6 cellular contexts compared by ENCODE assay signal in the genomic region with DNA sequence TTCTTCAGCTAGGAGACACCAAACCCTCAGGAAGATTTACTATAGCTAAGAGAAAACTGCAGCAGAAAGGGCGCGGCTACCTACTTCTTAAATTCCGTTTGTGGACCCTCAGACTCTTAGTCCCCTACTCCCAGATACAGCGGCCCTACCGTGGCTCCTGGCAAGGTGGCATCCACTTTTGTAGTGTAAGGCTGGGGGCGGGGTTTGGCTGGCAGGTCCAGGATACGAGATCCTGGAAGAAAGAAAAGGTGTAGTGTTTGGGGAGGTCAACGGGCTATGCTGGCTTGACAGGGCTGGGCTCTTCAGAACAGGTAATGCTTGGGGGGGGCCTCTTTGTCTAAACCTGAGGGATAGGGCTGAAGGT. TPM values are rescaled to one million over a fixed set of nuclear protein-coding genes. Genes with fewer than 3 reads are reported as not detected.
DNase-seq lines count a peak whose midpoint lies in the region; ATAC-seq and TF ChIP-seq lines count a peak whose summit lies in the region.

No MANE protein-coding gene starts in this region.

- H3K9me3 Mint-ChIP-seq in activated CD4-positive, alpha-beta memory T cell treated with anti-CD3 and anti-CD28 coated beads for 36 hours: no peaks in the 10 kb centered on the region

- peak overlapping the region; percentile 96 for H3K4me2 ChIP-seq in GM23248 (ENCODE audit: unreplicated experiment)

- H2AFZ ChIP-seq in GM23248: peak overlapping the region; percentile 94

- peaks cover 42% of the 10 kb centered on the region for H3K4me1 Mint-ChIP-seq in activated CD4-positive, alpha-beta memory T cell treated with anti-CD3 and anti-CD28 coated beads for 36 hours (ENCODE audit: low read depth)

- peak overlapping the region; percentile 90 for H3K27ac Mint-ChIP-seq in activated CD4-positive, alpha-beta memory T cell treated with anti-CD3 and anti-CD28 coated beads for 36 hours

- DNase-seq in GM23248 (peak; percentile 47), lung (ENCODE audit: low spot score) (peak; percentile 58), superior temporal gyrus (ENCODE audit: extremely low spot score) (no peak), CD1c-positive myeloid dendritic cell (ENCODE audit: extremely low spot score) (no peak)
- DNase-seq in activated CD4-positive, alpha-beta memory T cell treated with anti-CD3 and anti-CD28 coated beads for 36 hours: no peak

- H3K79me2 ChIP-seq in GM23248 (ENCODE audit: insufficient read depth): peaks cover 28% of the 10 kb centered on the region

- H3K27me3 ChIP-seq in GM23248 (replicated peaks; ENCODE audit: insufficient read depth) (no peaks in the 10 kb centered on the region), lung (ENCODE audit: control insufficient read depth, insufficient read depth) (no peaks in the 10 kb centered on the region)

- POLR2A ChIA-PET in activated CD4-positive, alpha-beta memory T cell treated with anti-CD3 and anti-CD28 coated beads for 36 hours (lab: Charles Lee): interaction anchor here (0.8 to 4.1 kb wide), 9 partner anchors 9 to 423 kb away, joined by 3 to 79 read pairs (median 6); a partner anchor contains a TSS

- ATAC-seq in lung (ENCODE audit: insufficient read depth, low FRiP score) (no peak), HG03108 (IDR thresholded peaks at IDR 0.05; ENCODE audit: unreplicated experiment) (no peak)

- WGBS in GM23248 (ENCODE audit: low coverage in 1 of 2, low lambda C conversion rate in 2 of 2, missing lambda C conversion rate in 2 of 2), 2 experiments: 0 to 1% methylated on average over 8 of the region's 8 CpGs
- 0 to 2% methylated on average over 8 of the region's 8 CpGs for WGBS in lung, 2 donors

- peak overlapping the region; percentile 91 for H3K4me3 ChIP-seq in GM23248
- H3K4me3 ChIP-seq in lung: peak overlapping the region; percentile 18

- H3K36me3 ChIP-seq in GM23248 (ENCODE audit: low read depth): no peaks in the 10 kb centered on the region
- peaks cover 0 to 3% of the 10 kb centered on the region in 2 donors for H3K36me3 ChIP-seq in lung (ENCODE audit: control insufficient read depth in 2 of 2, insufficient read depth in 2 of 2, low read length in 2 of 2)

- no peaks in the 10 kb centered on the region for H4K20me1 ChIP-seq in GM23248 (ENCODE audit: insufficient read depth)

- peaks cover 14% of the 10 kb centered on the region for H3K36me3 Mint-ChIP-seq in activated CD4-positive, alpha-beta memory T cell treated with anti-CD3 and anti-CD28 coated beads for 36 hours

- peaks cover 13% of the 10 kb centered on the region for H3F3A ChIP-seq in GM23248 (ENCODE audit: insufficient read depth)

- peak overlapping the region; percentile 85 for H3K9ac ChIP-seq in GM23248

- H3K9me3 ChIP-seq in GM23248 (ENCODE audit: low read depth) (no peaks in the 10 kb centered on the region), lung (ENCODE audit: control insufficient read depth in 2 of 2, insufficient read depth in 1 of 2, low read length in 1 of 2) (no peaks in the 10 kb centered on the region)

- intact Hi-C loops in activated CD4-positive, alpha-beta memory T cell treated with anti-CD3 and anti-CD28 coated beads for 36 hours (cut with micrococcal nuclease): loop anchor here (1.0 to 10.0 kb wide), 7 partner anchors 9 to 467 kb away; a partner anchor contains a TSS

- H3K27me3 Mint-ChIP-seq in activated CD4-positive, alpha-beta memory T cell treated with anti-CD3 and anti-CD28 coated beads for 36 hours: no peaks in the 10 kb centered on the region

- CTCF ChIA-PET in activated CD4-positive, alpha-beta memory T cell treated with anti-CD3 and anti-CD28 coated beads for 36 hours (lab: Charles Lee): interaction anchor here (0.7 to 4.7 kb wide), 11 partner anchors 9 to 396 kb away, joined by 3 to 44 read pairs (median 3); a partner anchor contains a TSS

- H3K27ac ChIP-seq in GM23248 (peak overlapping the region; percentile 87), lung (ENCODE audit: low read depth in 1 of 2, low read length in 1 of 2) (peak overlapping the region; percentile 62 to 70)

- peak overlapping the region; percentile 87 for H3K4me3 Mint-ChIP-seq in activated CD4-positive, alpha-beta memory T cell treated with anti-CD3 and anti-CD28 coated beads for 36 hours

- H3K4me1 ChIP-seq in GM23248 (ENCODE audit: insufficient read depth) (peaks cover 21% of the 10 kb centered on the region), lung (ENCODE audit: control insufficient read depth in 2 of 2, insufficient read depth in 2 of 2, low read length in 2 of 2) (peaks cover 0 to 4% of the 10 kb centered on the region in 2 donors)

- H3K9me2 ChIP-seq in GM23248 (ENCODE audit: insufficient read depth): no peaks in the 10 kb centered on the region

- in situ Hi-C loops in GM23248 (cut with MboI): no loop called here

- no peak for TF ChIP-seq CTCF in lung (IDR thresholded peaks at IDR 0.05; ENCODE audit: control extremely low read depth, extremely low read depth)

RNA-seq across cellular contexts. Expression of a gene that starts 0.3 kb away (rescaled TPM):
- 4.3 and 11.1 TPM in 2 replicates for total RNA-seq in GM23248 (2014; rRNA removed; shearing (Covaris generic))
- polyA plus RNA-seq in GM23248 (2016; fragmentation: Nextera tagmentation; extraction: Ambion mirVana) (3.6 and 4.4 TPM in 2 replicates), lung (10 to 100 TPM in 1 of 2 donors, 1 to 10 TPM in 1; 9.5 to 13.7 TPM)
- total RNA-seq in activated CD4-positive, alpha-beta memory T cell treated with anti-CD3 and anti-CD28 coated beads for 36 hours: 1 to 10 TPM; 8.5 to 8.7 TPM
- 10 to 100 TPM; 13.6 to 21.8 TPM for total RNA-seq in lung

RNA-seq across cellular contexts. Expression of a gene that starts 4.6 kb away (rescaled TPM):
- 120 and 141 TPM in 2 replicates for total RNA-seq in GM23248 (2014; rRNA removed; shearing (Covaris generic))
- polyA plus RNA-seq in GM23248 (2016; fragmentation: Nextera tagmentation; extraction: Ambion mirVana) (91.9 and 93.1 TPM in 2 replicates), lung (100 to 1,000 TPM; 103 to 247 TPM)
- 10 to 100 TPM; 67.0 to 68.7 TPM for total RNA-seq in activated CD4-positive, alpha-beta memory T cell treated with anti-CD3 and anti-CD28 coated beads for 36 hours
- total RNA-seq in lung: 100 to 1,000 TPM in 1 of 2 donors, 10 to 100 TPM in 1; 73.4 to 141 TPM

RNA-seq across cellular contexts. Expression of a gene that starts 9.5 kb away (rescaled TPM):
- 189 and 242 TPM in 2 replicates for total RNA-seq in GM23248 (2014; rRNA removed; shearing (Covaris generic))
- 183 and 186 TPM in 2 replicates for polyA plus RNA-seq in GM23248 (2016; fragmentation: Nextera tagmentation; extraction: Ambion mirVana)
- total RNA-seq in activated CD4-positive, alpha-beta memory T cell treated with anti-CD3 and anti-CD28 coated beads for 36 hours: 100 to 1,000 TPM; 134 to 136 TPM
- 100 to 1,000 TPM; 105 to 146 TPM for total RNA-seq in lung
- 100 to 1,000 TPM; 206 to 230 TPM for polyA plus RNA-seq in lung

RNA-seq across cellular contexts. Expression of a gene that starts 9.6 kb away (rescaled TPM):
- 3.7 and 7.5 TPM in 2 replicates for total RNA-seq in GM23248 (2014; rRNA removed; shearing (Covaris generic))
- polyA plus RNA-seq in GM23248 (2016; fragmentation: Nextera tagmentation; extraction: Ambion mirVana) (16.7 and 21.0 TPM in 2 replicates), lung (10 to 100 TPM; 41.9 to 43.2 TPM)
- 10 to 100 TPM; 60.8 to 78.0 TPM for total RNA-seq in activated CD4-positive, alpha-beta memory T cell treated with anti-CD3 and anti-CD28 coated beads for 36 hours
- total RNA-seq in lung: 10 to 100 TPM; 17.7 to 48.7 TPM

RNA-seq across cellular contexts. Expression of a gene that starts 18.2 kb away (rescaled TPM):
- 29.5 and 33.1 TPM in 2 replicates for total RNA-seq in GM23248 (2014; rRNA removed; shearing (Covaris generic))
- polyA plus RNA-seq in GM23248 (2016; fragmentation: Nextera tagmentation; extraction: Ambion mirVana) (137 and 142 TPM in 2 replicates), lung (100 to 1,000 TPM; 171 to 229 TPM)
- 1 to 10 TPM; 2.9 to 4.1 TPM for total RNA-seq in activated CD4-positive, alpha-beta memory T cell treated with anti-CD3 and anti-CD28 coated beads for 36 hours
- total RNA-seq in lung: 100 to 1,000 TPM in 1 of 2 donors, 10 to 100 TPM in 1; 54.6 to 105 TPM

Comparison
In these comparisons a context has a peak if more than half of its experiments do, and no peak if none do; other contexts are left out.
1. DNase-seq: peak in GM23248 (single experiment) and lung (single experiment); none in activated CD4-positive, alpha-beta memory T cell treated with anti-CD3 and anti-CD28 coated beads for 36 hours (single experiment), superior temporal gyrus (single experiment) and CD1c-positive myeloid dendritic cell (single experiment).